13 cellular contexts compared by ENCODE assay signal in the genomic region with DNA sequence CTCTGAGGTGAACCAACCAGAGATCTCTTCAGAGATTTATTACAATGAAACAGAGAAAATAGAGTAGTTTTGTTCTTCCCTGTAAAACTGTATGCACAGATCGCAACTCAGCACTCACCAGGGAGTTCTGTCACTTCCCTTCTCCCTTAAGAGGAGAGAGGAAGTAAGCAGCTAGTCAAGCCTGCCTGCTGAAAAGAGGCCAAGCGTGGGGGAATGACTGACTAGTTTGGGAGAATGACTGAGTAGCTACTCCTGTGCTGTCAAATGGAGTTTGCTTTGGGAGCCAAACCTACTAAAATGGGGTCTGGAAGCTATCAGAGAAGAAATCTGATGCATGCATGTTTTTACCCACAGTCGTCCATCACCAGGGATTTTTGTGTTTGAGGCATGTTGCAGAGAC. TPM values are rescaled to one million over a fixed set of nuclear protein-coding genes. Genes with fewer than 3 reads are reported as not detected.
DNase-seq lines count a peak whose midpoint lies in the region; ATAC-seq and TF ChIP-seq lines count a peak whose summit lies in the region.
"Had no signal": no experiment of that assay in that cellular context is flagged by ENCODE, and none has a peak within 500 bp of the region (broad histone marks: within the 10 kb centered on the region; RNA-seq: fewer than 3 reads in every experiment).

No MANE protein-coding gene starts in this region.

- H3K9ac ChIP-seq in SK-N-SH, result no peak overlapping the region

- H3K9me3 Mint-ChIP-seq in stimulated activated memory B cell treated with anti-CD40 and anti-IgM and Interleukin-4, amounts not matched to agents 10 μg/mL and 1 μg/mL and 100 μg/mL, for 72 hours, result no peaks in the 10 kb centered on the region

- CTCF ChIA-PET in SK-N-SH (lab: Yijun Ruan, JAX), result no interaction called here

- H3K4me1 Mint-ChIP-seq in stimulated activated memory B cell treated with anti-CD40 and anti-IgM and Interleukin-4, amounts not matched to agents 10 μg/mL and 1 μg/mL and 100 μg/mL, for 72 hours, result peaks cover 13% of the 10 kb centered on the region

- H3K4me1 ChIP-seq in SK-N-SH (ENCODE audit: control insufficient read depth in 1 of 2, insufficient read depth in 2 of 2, low read depth in 1 of 2, low read length in 1 of 2), result no peaks in the 10 kb centered on the region

- peak overlapping the region; percentile 73 for H3K27ac Mint-ChIP-seq in stimulated activated memory B cell treated with anti-CD40 and anti-IgM and Interleukin-4, amounts not matched to agents 10 μg/mL and 1 μg/mL and 100 μg/mL, for 72 hours

- H3K4me3 Mint-ChIP-seq in stimulated activated memory B cell treated with anti-CD40 and anti-IgM and Interleukin-4, amounts not matched to agents 10 μg/mL and 1 μg/mL and 100 μg/mL, for 72 hours, result peak overlapping the region; percentile 43

- no peak overlapping the region for H2AFZ ChIP-seq in SK-N-SH (ENCODE audit: low read depth)

- 30% methylated on average over 3 of the region's 3 CpGs for WGBS in SK-N-SH (ENCODE audit: low lambda C conversion rate)

- H3K27ac ChIP-seq in SK-N-SH (ENCODE audit: low read depth in 2 of 2, low read length in 1 of 2), result no peak overlapping the region
- H3K27ac ChIP-seq: epithelial cell of prostate had no signal

- H3K4me3 ChIP-seq in SK-N-SH (ENCODE audit: low read depth in 2 of 2, low read length in 1 of 2), result no peak overlapping the region

- H3K9me2 ChIP-seq in SK-N-SH, result no peaks in the 10 kb centered on the region

- no peaks in the 10 kb centered on the region for H3K27me3 Mint-ChIP-seq in stimulated activated memory B cell treated with anti-CD40 and anti-IgM and Interleukin-4, amounts not matched to agents 10 μg/mL and 1 μg/mL and 100 μg/mL, for 72 hours

- peak in 1 of 2 donors; percentile 51 for ATAC-seq in left cardiac atrium
- no peak for ATAC-seq in stimulated activated memory B cell treated with anti-CD40 and anti-IgM and Interleukin-4, amounts not matched to agents 10 μg/mL and 1 μg/mL and 100 μg/mL, for 72 hours
- no peak for ATAC-seq in GM18873 (IDR thresholded peaks at IDR 0.05; ENCODE audit: low FRiP score, unreplicated experiment)
- ATAC-seq: HCT116 had no signal

- TF ChIP-seq RAD21 in SK-N-SH (IDR thresholded peaks at IDR 0.05; ENCODE audit: low read length), result no peak

- no peaks in the 10 kb centered on the region for H4K20me1 ChIP-seq in SK-N-SH (ENCODE audit: insufficient read depth)

- H3K4me2 ChIP-seq in SK-N-SH, result no peak overlapping the region

- no peaks in the 10 kb centered on the region for H3K36me3 ChIP-seq in SK-N-SH (replicated peaks in 1 of 2; ENCODE audit: control insufficient read depth in 1 of 2, insufficient read depth in 2 of 2, low read length in 1 of 2)

- no peak for TF ChIP-seq CTCF in SK-N-SH (IDR thresholded peaks at IDR 0.05)

- POLR2A ChIA-PET in SK-N-SH (lab: Yijun Ruan, JAX), result no interaction called here

- H3K79me2 ChIP-seq in SK-N-SH (ENCODE audit: insufficient read depth), result no peaks in the 10 kb centered on the region

- no peaks in the 10 kb centered on the region for H3K27me3 ChIP-seq in SK-N-SH (ENCODE audit: insufficient read depth)

- no peaks in the 10 kb centered on the region for H3F3A ChIP-seq in SK-N-SH (replicated peaks; ENCODE audit: insufficient read depth)

- H3K36me3 Mint-ChIP-seq in stimulated activated memory B cell treated with anti-CD40 and anti-IgM and Interleukin-4, amounts not matched to agents 10 μg/mL and 1 μg/mL and 100 μg/mL, for 72 hours, result no peaks in the 10 kb centered on the region

- no peaks in the 10 kb centered on the region for H3K9me3 ChIP-seq in SK-N-SH

- DNase-seq in NOMO-1 treated with DMSO at 0.1 percent for 48 hours (lab: John Stamatoyannopoulos, UW; ENCODE audit: unreplicated experiment), result peak; percentile 15
- no peak for DNase-seq in NOMO-1 treated with dmso at 0.1 percent for 144 hours (lab: John Stamatoyannopoulos, UW; ENCODE audit: unreplicated experiment)
- peak; percentile 18 for DNase-seq in NCI-H69 (lab: John Stamatoyannopoulos, UW)
- DNase-seq in left cardiac atrium, result peak; percentile 19
- no peak for DNase-seq in SK-N-SH
- no peak for DNase-seq in AG08396 (ENCODE audit: low spot score)
- DNase-seq: NCI-H1436 treated with DMSO at 0.1 percent for 48 hours had no signal

- no peak for TF ChIP-seq EP300 in SK-N-SH (IDR thresholded peaks at IDR 0.05; ENCODE audit: borderline replicate concordance in 1 of 2, low read depth in 1 of 2, low read length in 1 of 2)

- intact Hi-C loops in left cardiac atrium (cut with DNase I), result no loop called here

TF ChIP-seq in SK-N-SH, 30 proteins besides CTCF, POLR2A, EP300 and RAD21:
- TF ChIP-seq RXRA (IDR thresholded peaks at IDR 0.05; ENCODE audit: borderline replicate concordance, low read depth) (no peak), RCOR1 (IDR thresholded peaks at IDR 0.05; ENCODE audit: low read length) (no peak), FOXM1 (IDR thresholded peaks at IDR 0.05; ENCODE audit: low read depth) (no peak), MXI1 (IDR thresholded peaks at IDR 0.05; ENCODE audit: low read depth, low read length) (no peak), FOXJ3 (CRISPR knock-in tag; IDR thresholded peaks at IDR 0.05) (no peak)
- TF ChIP-seq, protein P1, sequence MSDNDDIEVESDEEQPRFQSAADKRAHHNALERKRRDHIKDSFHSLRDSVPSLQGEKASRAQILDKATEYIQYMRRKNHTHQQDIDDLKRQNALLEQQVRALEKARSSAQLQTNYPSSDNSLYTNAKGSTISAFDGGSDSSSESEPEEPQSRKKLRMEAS (IDR thresholded peaks at IDR 0.05; ENCODE audit: low read depth), result no peak

RNA-seq across cellular contexts. Expression of gene LHFPL1, which starts 54.5 kb away (rescaled TPM):
- total RNA-seq in left cardiac atrium, result under 1 TPM; 0.47 to 0.52 TPM
- not detected in 2 replicates for polyA plus RNA-seq in SK-N-SH (2012; rRNA removed)
- 0.01 TPM in 1 of 2 replicates, not detected in the other for polyA plus RNA-seq in SK-N-SH (2012; cell fraction: cytosol; rRNA removed)
- polyA plus RNA-seq in SK-N-SH (2012; cell fraction: nucleus; rRNA removed), result not detected in 2 replicates
- total RNA-seq: A172, kidney epithelial cell had no signal

Comparison
In these comparisons a context has a peak if more than half of its experiments do, and no peak if none do; other contexts are left out.
1. DNase-seq: peak in NOMO-1 treated with DMSO at 0.1 percent for 48 hours (single experiment), NCI-H69 (single experiment) and left cardiac atrium (single experiment); none in NOMO-1 treated with dmso at 0.1 percent for 144 hours (single experiment), SK-N-SH (single experiment) and AG08396 (single experiment).